ENCODE assay signal across 23 cellular contexts in the genomic region with DNA sequence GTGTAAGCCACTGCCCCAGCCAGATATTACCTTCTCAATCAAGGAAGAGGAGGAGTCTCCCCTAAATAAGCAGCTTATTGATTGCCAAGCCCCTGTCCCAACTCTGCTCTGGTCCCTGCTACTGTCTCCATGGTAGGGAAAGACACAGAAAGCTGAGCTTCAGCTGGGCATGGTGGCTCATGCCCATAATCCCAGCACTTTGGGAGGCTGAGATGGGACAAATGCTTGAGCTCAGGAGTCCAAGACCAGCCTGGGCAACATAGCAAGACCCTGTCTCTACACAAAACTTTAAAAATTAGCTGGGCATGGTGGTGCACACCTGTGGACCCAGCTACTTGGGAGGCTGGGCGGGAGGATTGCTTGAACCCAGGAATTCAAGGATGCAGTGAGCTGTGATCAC. TPM values are rescaled to one million over a fixed set of nuclear protein-coding genes. Genes with fewer than 3 reads are reported as not detected.
DNase-seq lines count a peak whose midpoint lies in the region; ATAC-seq, FAIRE-seq and TF ChIP-seq lines count a peak whose summit lies in the region.
"Had no signal": no experiment of that assay in that cellular context is flagged by ENCODE, and none has a peak within 500 bp of the region (broad histone marks: within the 10 kb centered on the region; RNA-seq: fewer than 3 reads in every experiment).

No MANE protein-coding gene starts in this region.

- H3K4me3 ChIP-seq in HepG2 (replicated peaks in 1 of 3; ENCODE audit: insufficient read depth in 1 of 3, low read depth in 2 of 3, low read length in 3 of 3) (no peak overlapping the region), right lobe of liver (no peak overlapping the region), esophagus squamous epithelium (no peak overlapping the region)
- H3K4me3 ChIP-seq: GM23248, MG63, SK-N-MC had no signal

- peaks cover 3% of the 10 kb centered on the region for H3K79me2 ChIP-seq in HepG2 (ENCODE audit: insufficient read depth, low read length)

- WGBS in HepG2 (ENCODE audit: low lambda C conversion rate), result 100% methylated on average over 1 of the region's 1 CpG
- WGBS in right lobe of liver (ENCODE audit: insufficient coverage, low coverage, low lambda C conversion rate, missing lambda C conversion rate), result 86% methylated on average over 1 of the region's 1 CpG
- 90% methylated on average over 1 of the region's 1 CpG; no CpG with 5 or more reads in 1 of the 2 donors for WGBS in esophagus squamous epithelium, 2 donors

- no peak for ATAC-seq in HepG2
- no peak for ATAC-seq in right lobe of liver
- no peak for ATAC-seq in GM18868 (IDR thresholded peaks at IDR 0.05; ENCODE audit: unreplicated experiment)
- ATAC-seq: PC-3 had no signal

- CTCF ChIA-PET in HepG2 (lab: Yijun Ruan, JAX; ENCODE audit: low intra/inter-chr PET ratio, low total read pairs) (no interaction called here), RWPE1 (lab: Yijun Ruan, JAX) (interaction anchor here (0.7 to 2.8 kb wide), 2 partner anchors 21 to 158 kb away, joined by 4 to 10 read pairs; no protein-coding TSS in a partner anchor)

- TF ChIP-seq RAD21 in HepG2 (CRISPR knock-in tag; IDR thresholded peaks at IDR 0.05), result no peak

- H4K20me1 ChIP-seq in HepG2 (ENCODE audit: insufficient read depth, low read length), result peaks cover 3% of the 10 kb centered on the region

- POLR2A ChIA-PET in HepG2 (lab: Yijun Ruan, JAX) (interaction anchor here (1.4 to 2.8 kb wide), 3 partner anchors 14 to 92 kb away, joined by 3 to 14 read pairs (median 4); a partner anchor contains a TSS), RWPE1 (lab: Yijun Ruan, JAX; ENCODE audit: low non-redundant PET) (no interaction called here)

- BruUV-seq in HepG2 (replicated peaks; lab: Mats Ljungman, UMichigan), result no TSS peak

- H3K9me3 ChIP-seq in HepG2 (ENCODE audit: low read length), result no peaks in the 10 kb centered on the region
- H3K9me3 ChIP-seq in right lobe of liver, result no peaks in the 10 kb centered on the region
- H3K9me3 ChIP-seq in esophagus squamous epithelium, result no peaks in the 10 kb centered on the region
- H3K9me3 ChIP-seq: BE2C, MG63 had no signal

- intact Hi-C loops in HepG2 (cut with micrococcal nuclease; ENCODE audit: unreplicated experiment) (no loop called here), right lobe of liver (cut with DNase I) (no loop called here), esophagus squamous epithelium (cut with DNase I) (no loop called here)

- H3K27ac ChIP-seq in HepG2 (ENCODE audit: extremely low read length, insufficient read depth, low read length) (no peak overlapping the region), right lobe of liver (peak overlapping the region in 1 of 3 donors; percentile 3), RWPE1 (peak overlapping the region; percentile 97), esophagus squamous epithelium (peak overlapping the region; percentile 63 to 99 (median 98))
- H3K27ac ChIP-seq: GM23248, KMS-11, SK-N-MC had no signal

- H3K36me3 ChIP-seq in HepG2 (replicated peaks in 1 of 2; ENCODE audit: control insufficient read depth in 1 of 2, insufficient read depth in 2 of 2, low read length in 2 of 2) (no peaks in the 10 kb centered on the region; a peak in 1 of 5 replicates), right lobe of liver (no peaks in the 10 kb centered on the region), esophagus squamous epithelium (peaks cover 0 to 32% (median 0%) of the 10 kb centered on the region in 3 donors)
- H3K36me3 ChIP-seq: BE2C, MG63 had no signal

- H3K4me1 ChIP-seq in HepG2 (ENCODE audit: insufficient read depth, low read length) (peaks cover 49% of the 10 kb centered on the region), right lobe of liver (peaks cover 0 to 73% (median 38%) of the 10 kb centered on the region in 4 donors), esophagus squamous epithelium (peaks cover 51 to 100% (median 84%) of the 10 kb centered on the region in 3 donors)

- no peak for TF ChIP-seq POLR2A in HepG2 (IDR thresholded peaks at IDR 0.05; ENCODE audit: insufficient read depth in 1 of 2, low read depth in 2 of 2, low read length in 2 of 2)
- no peak for TF ChIP-seq POLR2A in right lobe of liver (IDR thresholded peaks at IDR 0.05)
- no peak for TF ChIP-seq POLR2A in esophagus squamous epithelium (IDR thresholded peaks at IDR 0.05)

- FAIRE-seq in HepG2 (lab: Jason Lieb, UNC), result no peak
- FAIRE-seq: GM12891, GM18507 had no signal

- H3K9ac ChIP-seq in HepG2 (ENCODE audit: insufficient read depth, low read depth, low read length), result no peak overlapping the region
- H3K9ac ChIP-seq: GM23248, KMS-11 had no signal

- H3K27me3 ChIP-seq in HepG2 (ENCODE audit: control insufficient read depth in 1 of 2, insufficient read depth in 2 of 2, low read length in 2 of 2) (no peaks in the 10 kb centered on the region), right lobe of liver (no peaks in the 10 kb centered on the region), esophagus squamous epithelium (peaks cover 0 to 8% (median 0%) of the 10 kb centered on the region in 4 donors)
- H3K27me3 ChIP-seq: BE2C, MG63 had no signal

- DNase-seq in HepG2 (ENCODE audit: low spot score), result no peak
- no peak for DNase-seq in right lobe of liver
- DNase-seq in RWPE1 (ENCODE audit: low spot score), result no peak
- no peak for DNase-seq in esophagus squamous epithelium (lab: John Stamatoyannopoulos, UW)
- no peak for DNase-seq in effector CD4-positive, alpha-beta T cell
- DNase-seq in inferior parietal cortex (ENCODE audit: extremely low spot score), result no peak
- DNase-seq in DMS153 treated with DMSO at 0.1 percent for 48 hours (lab: John Stamatoyannopoulos, UW; ENCODE audit: unreplicated experiment), result no peak
- DNase-seq: BE2C; CD8-positive, alpha-beta memory T cell; GF-D8; GM23248; HCEC 1CT; MG63; NCI-H1092; NCI-H2081 treated with DMSO at 0.1 percent for 48 hours; NCI-H510A treated with DMSO at 0.1 percent for 48 hours; NCI-H82; PC-3 had no signal

- in situ Hi-C loops in HepG2 (cut with HindIII; ENCODE audit: extremely low pct_ligation_motif_present, low pct_unique_long_range_greater_than_20kb), result no loop called here

- H2AFZ ChIP-seq in HepG2 (ENCODE audit: low read length), result no peak overlapping the region
- H2AFZ ChIP-seq: GM23248 had no signal

- H3K4me2 ChIP-seq in HepG2 (ENCODE audit: low read depth, low read length), result no peak overlapping the region
- H3K4me2 ChIP-seq: KMS-11 had no signal

- TF ChIP-seq EP300 in HepG2 (IDR thresholded peaks at IDR 0.05; ENCODE audit: low read depth in 2 of 2, low read length in 2 of 2), result no peak
- no peak for TF ChIP-seq EP300 in HepG2 (CRISPR knock-in tag; IDR thresholded peaks at IDR 0.05; ENCODE audit: borderline replicate concordance)

- no peak for TF ChIP-seq CTCF in HepG2 (CRISPR knock-in tag; IDR thresholded peaks at IDR 0.05)
- no peak for TF ChIP-seq CTCF in right lobe of liver (IDR thresholded peaks at IDR 0.05)
- no peak for TF ChIP-seq CTCF in RWPE1 (conservative IDR thresholded peaks at IDR 0.05; ENCODE audit: low read depth)
- TF ChIP-seq CTCF in esophagus squamous epithelium (IDR thresholded peaks at IDR 0.05), result no peak

RNA-seq across cellular contexts. Expression of a gene that starts 6.6 kb away (rescaled TPM):
- total RNA-seq in HepG2 (2016; rRNA removed; fragmentation: Illumina TruSeq; extraction: Trizol) (20.6 and 20.9 TPM in 2 replicates), right lobe of liver (10 to 100 TPM; 54.3 to 74.8 (median 65.7) TPM), esophagus squamous epithelium (1,000 to 10,000 TPM in 2 of 4 donors, 100 to 1,000 TPM in 2; 709 to 2,355 (median 1,148) TPM)
- total RNA-seq in HepG2 (2016; cell fraction: cytosol; rRNA removed; fragmentation: Illumina TruSeq; extraction: Trizol; ENCODE audit: low read depth), result 6.9 and 7.8 TPM in 2 replicates
- total RNA-seq in HepG2 (2016; cell fraction: insoluble cytoplasmic fraction; rRNA removed; fragmentation: Illumina TruSeq; extraction: Trizol), result 16.7 and 22.4 TPM in 2 replicates
- 11.7 and 12.0 TPM in 2 replicates for total RNA-seq in HepG2 (2016; cell fraction: membrane; rRNA removed; fragmentation: Illumina TruSeq; extraction: Trizol)
- 15.0 and 20.7 TPM in 2 replicates for total RNA-seq in HepG2 (2016; cell fraction: nucleus; rRNA removed; fragmentation: Illumina TruSeq; extraction: Trizol)
- 12.1 and 21.4 TPM in 2 replicates for polyA plus RNA-seq in HepG2 (2011; rRNA removed)
- polyA plus RNA-seq in HepG2 (2011; cell fraction: cytosol; rRNA removed), result 8.9 and 10.9 TPM in 2 replicates
- polyA plus RNA-seq in HepG2 (2011; cell fraction: nucleus; rRNA removed), result 23.8 and 30.1 TPM in 2 replicates
- 36.1 and 37.0 TPM in 2 replicates for polyA plus RNA-seq in HepG2 (2012)
- 3.5 and 4.6 TPM in 2 replicates for polyA plus RNA-seq in HepG2 (2016; cell fraction: cytosol; fragmentation: Illumina TruSeq; extraction: Trizol; ENCODE audit: low read depth)
- polyA plus RNA-seq in HepG2 (2016; cell fraction: insoluble cytoplasmic fraction; fragmentation: Illumina TruSeq; extraction: Trizol; ENCODE audit: low read depth), result 22.1 and 35.3 TPM in 2 replicates
- 9.5 and 10.0 TPM in 2 replicates for polyA plus RNA-seq in HepG2 (2016; cell fraction: membrane; fragmentation: Illumina TruSeq; extraction: Trizol; ENCODE audit: low read depth)
- 24.1 and 25.5 TPM in 2 replicates for polyA plus RNA-seq in HepG2 (2016; cell fraction: nucleus; fragmentation: Illumina TruSeq; extraction: Trizol; ENCODE audit: insufficient read depth, low read depth)
- 43.6 and 59.1 TPM in 2 replicates for polyA minus RNA-seq in HepG2 (2011; rRNA and poly(A)+ RNA removed; ENCODE audit: low replicate concordance)
- polyA minus RNA-seq in HepG2 (2011; cell fraction: cytosol; rRNA and poly(A)+ RNA removed), result 25.9 and 32.6 TPM in 2 replicates
- 13.5 and 13.8 TPM in 2 replicates for polyA minus RNA-seq in HepG2 (2011; cell fraction: nucleus; rRNA and poly(A)+ RNA removed)
- polyA plus RNA-seq: CD8-positive, alpha-beta memory T cell had no signal

RNA-seq across cellular contexts. Expression of a gene that starts 31.8 kb away (rescaled TPM):
- total RNA-seq in HepG2 (2016; rRNA removed; fragmentation: Illumina TruSeq; extraction: Trizol) (13.5 and 37.1 TPM in 2 replicates), right lobe of liver (1 to 10 TPM; 1.8 to 3.8 (median 2.8) TPM), esophagus squamous epithelium (1 to 10 TPM; 2.4 to 7.1 (median 3.7) TPM)
- total RNA-seq in HepG2 (2016; cell fraction: cytosol; rRNA removed; fragmentation: Illumina TruSeq; extraction: Trizol; ENCODE audit: low read depth), result 12.6 and 14.5 TPM in 2 replicates
- 12.2 and 37.7 TPM in 2 replicates for total RNA-seq in HepG2 (2016; cell fraction: insoluble cytoplasmic fraction; rRNA removed; fragmentation: Illumina TruSeq; extraction: Trizol)
- total RNA-seq in HepG2 (2016; cell fraction: membrane; rRNA removed; fragmentation: Illumina TruSeq; extraction: Trizol), result 17.3 and 17.5 TPM in 2 replicates
- total RNA-seq in HepG2 (2016; cell fraction: nucleus; rRNA removed; fragmentation: Illumina TruSeq; extraction: Trizol), result 28.1 and 32.5 TPM in 2 replicates
- polyA plus RNA-seq in HepG2 (2011; rRNA removed), result 50.6 and 54.9 TPM in 2 replicates
- polyA plus RNA-seq in HepG2 (2011; cell fraction: cytosol; rRNA removed), result 37.2 and 55.7 TPM in 2 replicates
- 33.0 and 36.4 TPM in 2 replicates for polyA plus RNA-seq in HepG2 (2011; cell fraction: nucleus; rRNA removed)
- polyA plus RNA-seq in HepG2 (2012), result 22.4 and 34.3 TPM in 2 replicates
- polyA plus RNA-seq in HepG2 (2016; cell fraction: cytosol; fragmentation: Illumina TruSeq; extraction: Trizol; ENCODE audit: low read depth), result 4.6 and 5.5 TPM in 2 replicates
- polyA plus RNA-seq in HepG2 (2016; cell fraction: insoluble cytoplasmic fraction; fragmentation: Illumina TruSeq; extraction: Trizol; ENCODE audit: low read depth), result 14.8 and 17.0 TPM in 2 replicates
- 9.6 and 11.3 TPM in 2 replicates for polyA plus RNA-seq in HepG2 (2016; cell fraction: membrane; fragmentation: Illumina TruSeq; extraction: Trizol; ENCODE audit: low read depth)
- polyA plus RNA-seq in HepG2 (2016; cell fraction: nucleus; fragmentation: Illumina TruSeq; extraction: Trizol; ENCODE audit: insufficient read depth, low read depth), result 63.5 and 69.5 TPM in 2 replicates
- 44.3 and 65.0 TPM in 2 replicates for polyA minus RNA-seq in HepG2 (2011; rRNA and poly(A)+ RNA removed; ENCODE audit: low replicate concordance)
- polyA minus RNA-seq in HepG2 (2011; cell fraction: cytosol; rRNA and poly(A)+ RNA removed), result 22.5 and 26.8 TPM in 2 replicates
- polyA minus RNA-seq in HepG2 (2011; cell fraction: nucleus; rRNA and poly(A)+ RNA removed), result 21.6 and 23.9 TPM in 2 replicates

RNA-seq across cellular contexts. Expression of a gene that starts 32.9 kb away (rescaled TPM):
- total RNA-seq in HepG2 (2016; rRNA removed; fragmentation: Illumina TruSeq; extraction: Trizol) (46.5 and 149 TPM in 2 replicates), right lobe of liver (1 to 10 TPM; 2.4 to 5.1 (median 4.0) TPM), esophagus squamous epithelium (10 to 100 TPM in 2 of 4 donors, 1 to 10 TPM in 1, under 1 TPM in 1; 0.19 to 21.4 (median 8.4) TPM)
- 31.7 and 32.8 TPM in 2 replicates for total RNA-seq in HepG2 (2016; cell fraction: cytosol; rRNA removed; fragmentation: Illumina TruSeq; extraction: Trizol; ENCODE audit: low read depth)
- 37.6 and 157 TPM in 2 replicates for total RNA-seq in HepG2 (2016; cell fraction: insoluble cytoplasmic fraction; rRNA removed; fragmentation: Illumina TruSeq; extraction: Trizol)
- total RNA-seq in HepG2 (2016; cell fraction: membrane; rRNA removed; fragmentation: Illumina TruSeq; extraction: Trizol), result 42.3 and 48.1 TPM in 2 replicates
- total RNA-seq in HepG2 (2016; cell fraction: nucleus; rRNA removed; fragmentation: Illumina TruSeq; extraction: Trizol), result 148 and 181 TPM in 2 replicates
- polyA plus RNA-seq in HepG2 (2011; rRNA removed), result 543 and 573 TPM in 2 replicates
- polyA plus RNA-seq in HepG2 (2011; cell fraction: cytosol; rRNA removed), result 288 and 579 TPM in 2 replicates
- polyA plus RNA-seq in HepG2 (2011; cell fraction: nucleus; rRNA removed), result 3,059 and 4,867 TPM in 2 replicates
- 224 and 292 TPM in 2 replicates for polyA plus RNA-seq in HepG2 (2012)
- 18.4 and 19.7 TPM in 2 replicates for polyA plus RNA-seq in HepG2 (2016; cell fraction: cytosol; fragmentation: Illumina TruSeq; extraction: Trizol; ENCODE audit: low read depth)
- 46.0 and 56.5 TPM in 2 replicates for polyA plus RNA-seq in HepG2 (2016; cell fraction: insoluble cytoplasmic fraction; fragmentation: Illumina TruSeq; extraction: Trizol; ENCODE audit: low read depth)
- 32.1 and 36.5 TPM in 2 replicates for polyA plus RNA-seq in HepG2 (2016; cell fraction: membrane; fragmentation: Illumina TruSeq; extraction: Trizol; ENCODE audit: low read depth)
- 597 and 623 TPM in 2 replicates for polyA plus RNA-seq in HepG2 (2016; cell fraction: nucleus; fragmentation: Illumina TruSeq; extraction: Trizol; ENCODE audit: insufficient read depth, low read depth)
- 133 and 613 TPM in 2 replicates for polyA minus RNA-seq in HepG2 (2011; rRNA and poly(A)+ RNA removed; ENCODE audit: low replicate concordance)
- polyA minus RNA-seq in HepG2 (2011; cell fraction: cytosol; rRNA and poly(A)+ RNA removed), result 159 and 170 TPM in 2 replicates
- polyA minus RNA-seq in HepG2 (2011; cell fraction: nucleus; rRNA and poly(A)+ RNA removed), result 231 and 275 TPM in 2 replicates
- polyA plus RNA-seq: CD8-positive, alpha-beta memory T cell had no signal

RNA-seq across cellular contexts. Expression of a gene that starts 45.5 kb away (rescaled TPM):
- 0.07 and 0.08 TPM in 2 replicates for total RNA-seq in HepG2 (2016; rRNA removed; fragmentation: Illumina TruSeq; extraction: Trizol)
- total RNA-seq in HepG2 (2016; cell fraction: cytosol; rRNA removed; fragmentation: Illumina TruSeq; extraction: Trizol; ENCODE audit: low read depth), result not detected in 2 replicates
- total RNA-seq in HepG2 (2016; cell fraction: insoluble cytoplasmic fraction; rRNA removed; fragmentation: Illumina TruSeq; extraction: Trizol), result 0.07 and 0.11 TPM in 2 replicates
- 0.03 TPM in 1 of 2 replicates, not detected in the other for total RNA-seq in HepG2 (2016; cell fraction: membrane; rRNA removed; fragmentation: Illumina TruSeq; extraction: Trizol)
- total RNA-seq in HepG2 (2016; cell fraction: nucleus; rRNA removed; fragmentation: Illumina TruSeq; extraction: Trizol), result 0.12 TPM in 1 of 2 replicates, not detected in the other
- polyA plus RNA-seq in HepG2 (2011; rRNA removed), result 0.07 and 0.30 TPM in 2 replicates
- polyA plus RNA-seq in HepG2 (2011; cell fraction: cytosol; rRNA removed), result 0.07 and 0.08 TPM in 2 replicates
- 1.1 TPM in 2 replicates for polyA plus RNA-seq in HepG2 (2011; cell fraction: nucleus; rRNA removed)
- polyA plus RNA-seq in HepG2 (2012), result 0.13 and 0.19 TPM in 2 replicates
- polyA plus RNA-seq in HepG2 (2016; cell fraction: cytosol; fragmentation: Illumina TruSeq; extraction: Trizol; ENCODE audit: low read depth), result not detected in 2 replicates
- polyA plus RNA-seq in HepG2 (2016; cell fraction: insoluble cytoplasmic fraction; fragmentation: Illumina TruSeq; extraction: Trizol; ENCODE audit: low read depth), result 0.11 TPM in 1 of 2 replicates, not detected in the other
- not detected in 2 replicates for polyA plus RNA-seq in HepG2 (2016; cell fraction: membrane; fragmentation: Illumina TruSeq; extraction: Trizol; ENCODE audit: low read depth)
- polyA plus RNA-seq in HepG2 (2016; cell fraction: nucleus; fragmentation: Illumina TruSeq; extraction: Trizol; ENCODE audit: insufficient read depth, low read depth), result 0.11 and 0.15 TPM in 2 replicates
- polyA minus RNA-seq in HepG2 (2011; rRNA and poly(A)+ RNA removed; ENCODE audit: low replicate concordance), result 0.07 TPM in 1 of 2 replicates, not detected in the other
- polyA minus RNA-seq in HepG2 (2011; cell fraction: cytosol; rRNA and poly(A)+ RNA removed), result not detected in 2 replicates
- 0.12 and 0.26 TPM in 2 replicates for polyA minus RNA-seq in HepG2 (2011; cell fraction: nucleus; rRNA and poly(A)+ RNA removed)
- under 1 TPM in 3 of 6 experiments, not detected in 3; 0.07 to 0.10 (median 0.07) TPM for total RNA-seq in right lobe of liver
- under 1 TPM; 0.34 to 0.94 (median 0.53) TPM for total RNA-seq in esophagus squamous epithelium
- total RNA-seq: GM23248 had no signal
- polyA plus RNA-seq: CD8-positive, alpha-beta memory T cell; GM23248 had no signal

RNA-seq across cellular contexts. Expression of a gene that starts 56.1 kb away (rescaled TPM):
- total RNA-seq in HepG2 (2016; rRNA removed; fragmentation: Illumina TruSeq; extraction: Trizol), result 92.1 and 104 TPM in 2 replicates
- 128 and 164 TPM in 2 replicates for total RNA-seq in HepG2 (2016; cell fraction: cytosol; rRNA removed; fragmentation: Illumina TruSeq; extraction: Trizol; ENCODE audit: low read depth)
- 87.1 and 106 TPM in 2 replicates for total RNA-seq in HepG2 (2016; cell fraction: insoluble cytoplasmic fraction; rRNA removed; fragmentation: Illumina TruSeq; extraction: Trizol)
- total RNA-seq in HepG2 (2016; cell fraction: membrane; rRNA removed; fragmentation: Illumina TruSeq; extraction: Trizol), result 198 and 220 TPM in 2 replicates
- total RNA-seq in HepG2 (2016; cell fraction: nucleus; rRNA removed; fragmentation: Illumina TruSeq; extraction: Trizol), result 52.2 and 64.7 TPM in 2 replicates
- polyA plus RNA-seq in HepG2 (2011; rRNA removed), result 119 and 126 TPM in 2 replicates
- 116 and 145 TPM in 2 replicates for polyA plus RNA-seq in HepG2 (2011; cell fraction: cytosol; rRNA removed)
- 119 TPM in 2 replicates for polyA plus RNA-seq in HepG2 (2011; cell fraction: nucleus; rRNA removed)
- polyA plus RNA-seq in HepG2 (2012), result 77.4 and 82.6 TPM in 2 replicates
- polyA plus RNA-seq in HepG2 (2016; cell fraction: cytosol; fragmentation: Illumina TruSeq; extraction: Trizol; ENCODE audit: low read depth), result 148 and 199 TPM in 2 replicates
- 108 and 113 TPM in 2 replicates for polyA plus RNA-seq in HepG2 (2016; cell fraction: insoluble cytoplasmic fraction; fragmentation: Illumina TruSeq; extraction: Trizol; ENCODE audit: low read depth)
- 207 and 224 TPM in 2 replicates for polyA plus RNA-seq in HepG2 (2016; cell fraction: membrane; fragmentation: Illumina TruSeq; extraction: Trizol; ENCODE audit: low read depth)
- 109 and 119 TPM in 2 replicates for polyA plus RNA-seq in HepG2 (2016; cell fraction: nucleus; fragmentation: Illumina TruSeq; extraction: Trizol; ENCODE audit: insufficient read depth, low read depth)
- polyA minus RNA-seq in HepG2 (2011; rRNA and poly(A)+ RNA removed; ENCODE audit: low replicate concordance), result 36.5 and 43.6 TPM in 2 replicates
- polyA minus RNA-seq in HepG2 (2011; cell fraction: cytosol; rRNA and poly(A)+ RNA removed), result 32.3 and 34.1 TPM in 2 replicates
- 48.5 and 53.7 TPM in 2 replicates for polyA minus RNA-seq in HepG2 (2011; cell fraction: nucleus; rRNA and poly(A)+ RNA removed)
- total RNA-seq in right lobe of liver, result 10 to 100 TPM; 19.9 to 30.7 (median 23.1) TPM
- 10 to 100 TPM; 23.8 to 45.4 (median 30.5) TPM for total RNA-seq in esophagus squamous epithelium

Comparison
In these comparisons a context has a peak if more than half of its experiments do, and no peak if none do; other contexts are left out.
1. RNA of a gene that starts 6.6 kb away (total RNA-seq): 709 to 2,355 TPM in esophagus squamous epithelium; 54.3 to 74.8 TPM in right lobe of liver and 6.9 to 22.4 TPM in HepG2; every median in the first group is over 4 times any median in the second.